ENCODE assay signal across 8 cellular contexts in the genomic region with DNA sequence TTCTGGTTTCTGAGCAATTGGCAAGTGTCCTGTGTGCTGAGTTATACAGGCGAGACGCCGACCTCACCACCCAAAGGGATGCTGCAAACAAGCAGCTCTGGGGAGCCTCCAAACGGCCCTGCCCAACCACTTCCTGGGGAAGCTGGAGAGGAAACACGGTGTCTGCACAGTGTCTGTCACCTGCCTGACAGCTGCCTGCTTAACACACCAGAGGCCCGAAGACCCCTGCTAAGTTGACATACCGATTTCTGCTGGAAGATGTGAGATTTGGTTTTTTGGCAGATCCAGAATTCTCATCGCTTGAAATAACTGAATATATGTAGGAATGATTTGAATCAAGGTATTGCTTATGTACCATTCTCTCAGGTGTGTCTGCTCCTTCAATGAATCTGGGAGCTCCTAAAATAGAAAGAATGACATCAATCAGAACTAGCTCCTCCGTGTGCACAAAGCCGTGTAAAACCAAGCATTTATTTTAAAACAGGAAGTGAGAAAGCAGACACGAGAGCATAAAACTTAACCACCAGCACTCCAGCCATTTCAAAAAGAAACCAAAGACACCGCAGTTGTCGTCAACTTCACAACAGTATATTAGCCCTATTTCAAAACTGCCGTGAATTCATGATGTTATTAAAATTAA. TPM values are rescaled to one million over a fixed set of nuclear protein-coding genes. Genes with fewer than 3 reads are reported as not detected.
DNase-seq lines count a peak whose midpoint lies in the region; ATAC-seq and TF ChIP-seq lines count a peak whose summit lies in the region.

No MANE protein-coding gene starts in this region.

- DNase-seq in activated gamma-delta T cell (lab: John Stamatoyannopoulos, UW) (peak; percentile 34), iris pigment epithelial cell (ENCODE audit: low read depth) (peak; percentile 60), HT-29 (ENCODE audit: low spot score) (no peak), HuH-7.5 (ENCODE audit: low spot score) (no peak)
- peak; percentile 60 to 67 for DNase-seq in stimulated activated CD8-positive, alpha-beta memory T cell treated with anti-CD3 and anti-CD28 coated beads, Interleukin-15, amount 100 ng/mL, for 4 hours (ENCODE audit: low read depth in 2 of 2)

- 0 out of 2 replicates have a peak, but pooled peaks have one; percentile 23 for TF ChIP-seq POLR2A in Raji (IDR thresholded peaks at IDR 0.05; ENCODE audit: insufficient read depth, low read depth, low read length)

- peak; percentile 81 for ATAC-seq in GM18870 (IDR thresholded peaks at IDR 0.05; ENCODE audit: unreplicated experiment)
- ATAC-seq in HG02981 (IDR thresholded peaks at IDR 0.05; ENCODE audit: unreplicated experiment), result peak; percentile 75

RNA-seq across cellular contexts. Expression of gene LRRC2, which starts 27.2 kb away (rescaled TPM):
- 0.52 and 0.84 TPM in 2 replicates for total RNA-seq in HT-29 (2014; rRNA removed; shearing (Covaris generic))

RNA-seq across cellular contexts. Expression of gene RTP3, which starts 41.1 kb away (rescaled TPM):
- not detected in 2 replicates for total RNA-seq in HT-29 (2014; rRNA removed; shearing (Covaris generic))

Comparison
In these comparisons a context has a peak if more than half of its experiments do, and no peak if none do; other contexts are left out.
1. DNase-seq: peak in activated gamma-delta T cell (single experiment), iris pigment epithelial cell (single experiment) and stimulated activated CD8-positive, alpha-beta memory T cell treated with anti-CD3 and anti-CD28 coated beads, Interleukin-15, amount 100 ng/mL, for 4 hours (2 of 2); none in HT-29 (single experiment) and HuH-7.5 (single experiment).